ENCODE assay signal across 21 cellular contexts in genomic region chr4:184706453-184706852, GRCh38.
"Had no signal": no experiment of that assay in that cellular context is flagged by ENCODE, and none has a peak within 500 bp of the region (broad histone marks: within the 10 kb centered on the region; RNA-seq: fewer than 3 reads in every experiment).

No MANE protein-coding gene starts in this region.

- H3K4me3 ChIP-seq: lower lobe of right lung, mucosa of descending colon, smooth muscle cell, transverse colon had no signal

- H3K27me3 ChIP-seq: foreskin keratinocyte, transverse colon had no signal

- H3K27ac Mint-ChIP-seq: stimulated activated naive B cell treated with anti-CD40 and anti-IgM and Interleukin-4, amounts not matched to agents 10 μg/mL and 1 μg/mL and 100 μg/mL, for 72 hours had no signal

- DNase-seq: activated CD4-positive, alpha-beta T cell treated with anti-CD3 and anti-CD28 coated beads, Interleukin-2, amount 50 U/mL, for 1 hour; activated effector memory CD4-positive, alpha-beta T cell treated with Interleukin-2 at 50 U/mL for 16 hours; aorta; central memory CD4-positive, alpha-beta T cell; dermis blood vessel endothelial cell; effector CD8-positive, alpha-beta T cell; foreskin keratinocyte; immature natural killer cell; lower lobe of right lung; mesendoderm; mucosa of descending colon; stimulated activated CD4-positive, alpha-beta T cell treated with anti-CD3 and anti-CD28 coated beads, Interleukin-15, amount 100 ng/mL, for 24 hours; stimulated activated naive B cell treated with anti-CD40 and anti-IgM and Interleukin-4, amounts not matched to agents 10 μg/mL and 1 μg/mL and 100 μg/mL, for 72 hours; transverse colon had no signal

- H3K9me3 ChIP-seq: lower lobe of right lung, mucosa of descending colon, transverse colon had no signal

- H3K27me3 Mint-ChIP-seq: brain; stimulated activated naive B cell treated with anti-CD40 and anti-IgM and Interleukin-4, amounts not matched to agents 10 μg/mL and 1 μg/mL and 100 μg/mL, for 72 hours had no signal

- H3K4me2 ChIP-seq: smooth muscle cell had no signal

- H3K4me1 Mint-ChIP-seq: brain; neural crest cell; stimulated activated naive B cell treated with anti-CD40 and anti-IgM and Interleukin-4, amounts not matched to agents 10 μg/mL and 1 μg/mL and 100 μg/mL, for 72 hours had no signal

- H3K27ac ChIP-seq: foreskin keratinocyte, lower lobe of right lung, transverse colon had no signal

- H3K36me3 ChIP-seq: lower lobe of right lung, transverse colon had no signal

- H3K4me3 Mint-ChIP-seq: brain; neural crest cell; stimulated activated naive B cell treated with anti-CD40 and anti-IgM and Interleukin-4, amounts not matched to agents 10 μg/mL and 1 μg/mL and 100 μg/mL, for 72 hours had no signal

- FAIRE-seq: urothelium cell line had no signal

- H3K4me1 ChIP-seq: foreskin keratinocyte, lower lobe of right lung, transverse colon had no signal

- ATAC-seq: left lobe of liver; mucosa of descending colon; sciatic nerve; stimulated activated naive B cell treated with anti-CD40 and anti-IgM and Interleukin-4, amounts not matched to agents 10 μg/mL and 1 μg/mL and 100 μg/mL, for 72 hours had no signal

- H3K9me3 Mint-ChIP-seq: activated naive CD4-positive, alpha-beta T cell treated with anti-CD3 and anti-CD28 coated beads, Interleukin-2, amount 50 U/mL, for 72 hours; immature natural killer cell; neural crest cell; stimulated activated naive B cell treated with anti-CD40 and anti-IgM and Interleukin-4, amounts not matched to agents 10 μg/mL and 1 μg/mL and 100 μg/mL, for 72 hours had no signal
